Comparison of ENCODE assay signal across 1 cellular context in genomic region chr20:36605309-36606170, GRCh38.
A peak's percentile ranks its signal among the peaks of the same experiment; 100 is the strongest.
TF ChIP-seq lines count a peak whose summit lies in the region.

Gene RAB5IF, plus strand, starts transcription at chr20:36605779. Its CDS starts 173 bp downstream, at chr20:36605952.

TF ChIP-seq in HepG2, 621 proteins besides CTCF, POLR2A, EP300 and RAD21 (continued from another document and continues in another):
- TF ChIP-seq FOXA1 (IDR thresholded peaks at IDR 0.05) (no peak), FOXA1 (CRISPR knock-in tag; IDR thresholded peaks at IDR 0.05) (peak; percentile 81), SNRNP70 (IDR thresholded peaks at IDR 0.05; ENCODE audit: low read depth, low read length) (no peak), PCBP1 (IDR thresholded peaks at IDR 0.05; ENCODE audit: borderline replicate concordance, low read depth, low read length) (0 out of 2 replicates have a peak, but pooled peaks have one; percentile 51), ZNF30 (CRISPR knock-in tag; IDR thresholded peaks at IDR 0.05) (no peak), ERF (CRISPR knock-in tag; IDR thresholded peaks at IDR 0.05) (peak; percentile 99), ZNF891 (CRISPR knock-in tag; IDR thresholded peaks at IDR 0.05) (peak; percentile 92), ZBTB43 (CRISPR knock-in tag; conservative IDR thresholded peaks at IDR 0.05) (peak; percentile 84), ZFP1 (CRISPR knock-in tag; IDR thresholded peaks at IDR 0.05) (peak; percentile 93), DZIP1 (CRISPR knock-in tag; IDR thresholded peaks at IDR 0.05) (peak; percentile 71), TFDP2 (CRISPR knock-in tag; IDR thresholded peaks at IDR 0.05) (peak; percentile 98), GPN1 (CRISPR knock-in tag; IDR thresholded peaks at IDR 0.05; ENCODE audit: borderline replicate concordance) (no peak), MXD4 (CRISPR knock-in tag; IDR thresholded peaks at IDR 0.05) (peak; percentile 98), MEIS1 (CRISPR knock-in tag; IDR thresholded peaks at IDR 0.05; ENCODE audit: borderline replicate concordance) (peak; percentile 98), ZNF605 (CRISPR knock-in tag; IDR thresholded peaks at IDR 0.05) (peak; percentile 96), FOSL2 (CRISPR knock-in tag; IDR thresholded peaks at IDR 0.05) (peak; percentile 86), RELA (CRISPR knock-in tag; IDR thresholded peaks at IDR 0.05) (peak; percentile 96), RXRB (CRISPR knock-in tag; IDR thresholded peaks at IDR 0.05; ENCODE audit: borderline replicate concordance) (peak; percentile 95), NFE2L1 (CRISPR knock-in tag; IDR thresholded peaks at IDR 0.05; ENCODE audit: borderline replicate concordance) (no peak), MAFF (IDR thresholded peaks at IDR 0.05; ENCODE audit: low read depth, low read length) (peak; percentile 48; the same call in 1 of the 2 replicates), ZNF761 (CRISPR knock-in tag; conservative IDR thresholded peaks at IDR 0.05) (peak; percentile 60; the same call in 1 of the 2 replicates), ZNF614 (CRISPR knock-in tag; IDR thresholded peaks at IDR 0.05; ENCODE audit: borderline replicate concordance) (peak; percentile 90), RFX5 (IDR thresholded peaks at IDR 0.05; ENCODE audit: low read depth, low read length) (peak; percentile 92), PRDM10 (CRISPR knock-in tag; IDR thresholded peaks at IDR 0.05; ENCODE audit: low read depth) (peak; percentile 91), ZNF253 (CRISPR knock-in tag; IDR thresholded peaks at IDR 0.05; ENCODE audit: borderline replicate concordance) (peak; percentile 73; the same call in 1 of the 2 replicates), ZNF589 (CRISPR knock-in tag; conservative IDR thresholded peaks at IDR 0.05) (peak; percentile 20; the same call in 1 of the 2 replicates), TCF7L2 (IDR thresholded peaks at IDR 0.05; ENCODE audit: low read depth, low read length) (no peak), ZNF180 (CRISPR knock-in tag; IDR thresholded peaks at IDR 0.05; ENCODE audit: borderline replicate concordance, low read depth) (peak; percentile 43), ZNF546 (CRISPR knock-in tag; conservative IDR thresholded peaks at IDR 0.05) (peak; percentile 91; the same call in 1 of the 2 replicates), ZFP82 (CRISPR knock-in tag; IDR thresholded peaks at IDR 0.05; ENCODE audit: borderline replicate concordance) (peak; percentile 99), HOXA7 (CRISPR knock-in tag; IDR thresholded peaks at IDR 0.05) (no peak), THAP11 (CRISPR knock-in tag; IDR thresholded peaks at IDR 0.05) (peak; percentile 98), ZNF629 (CRISPR knock-in tag; conservative IDR thresholded peaks at IDR 0.05) (peak; percentile 82), MXI1 (IDR thresholded peaks at IDR 0.05; ENCODE audit: borderline replicate concordance, low read depth, low read length) (peak; percentile 92; the same call in 2 of the 3 replicates), ZNF414 (CRISPR knock-in tag; IDR thresholded peaks at IDR 0.05) (peak; percentile 98), ZNF431 (CRISPR knock-in tag; IDR thresholded peaks at IDR 0.05; ENCODE audit: borderline replicate concordance, low read depth) (peak; percentile 96), ZMYM3 (CRISPR knock-in tag; IDR thresholded peaks at IDR 0.05) (peak; percentile 96)
- TF ChIP-seq, protein P1, sequence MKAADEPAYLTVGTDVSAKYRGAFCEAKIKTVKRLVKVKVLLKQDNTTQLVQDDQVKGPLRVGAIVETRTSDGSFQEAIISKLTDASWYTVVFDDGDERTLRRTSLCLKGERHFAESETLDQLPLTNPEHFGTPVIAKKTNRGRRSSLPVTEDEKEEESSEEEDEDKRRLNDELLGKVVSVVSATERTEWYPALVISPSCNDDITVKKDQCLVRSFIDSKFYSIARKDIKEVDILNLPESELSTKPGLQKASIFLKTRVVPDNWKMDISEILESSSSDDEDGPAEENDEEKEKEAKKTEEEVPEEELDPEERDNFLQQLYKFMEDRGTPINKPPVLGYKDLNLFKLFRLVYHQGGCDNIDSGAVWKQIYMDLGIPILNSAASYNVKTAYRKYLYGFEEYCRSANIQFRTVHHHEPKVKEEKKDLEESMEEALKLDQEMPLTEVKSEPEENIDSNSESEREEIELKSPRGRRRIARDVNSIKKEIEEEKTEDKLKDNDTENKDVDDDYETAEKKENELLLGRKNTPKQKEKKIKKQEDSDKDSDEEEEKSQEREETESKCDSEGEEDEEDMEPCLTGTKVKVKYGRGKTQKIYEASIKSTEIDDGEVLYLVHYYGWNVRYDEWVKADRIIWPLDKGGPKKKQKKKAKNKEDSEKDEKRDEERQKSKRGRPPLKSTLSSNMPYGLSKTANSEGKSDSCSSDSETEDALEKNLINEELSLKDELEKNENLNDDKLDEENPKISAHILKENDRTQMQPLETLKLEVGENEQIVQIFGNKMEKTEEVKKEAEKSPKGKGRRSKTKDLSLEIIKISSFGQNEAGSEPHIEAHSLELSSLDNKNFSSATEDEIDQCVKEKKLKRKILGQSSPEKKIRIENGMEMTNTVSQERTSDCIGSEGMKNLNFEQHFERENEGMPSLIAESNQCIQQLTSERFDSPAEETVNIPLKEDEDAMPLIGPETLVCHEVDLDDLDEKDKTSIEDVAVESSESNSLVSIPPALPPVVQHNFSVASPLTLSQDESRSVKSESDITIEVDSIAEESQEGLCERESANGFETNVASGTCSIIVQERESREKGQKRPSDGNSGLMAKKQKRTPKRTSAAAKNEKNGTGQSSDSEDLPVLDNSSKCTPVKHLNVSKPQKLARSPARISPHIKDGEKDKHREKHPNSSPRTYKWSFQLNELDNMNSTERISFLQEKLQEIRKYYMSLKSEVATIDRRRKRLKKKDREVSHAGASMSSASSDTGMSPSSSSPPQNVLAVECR (CRISPR knock-in tag; IDR thresholded peaks at IDR 0.05; ENCODE audit: borderline replicate concordance): peak; percentile 96
- TF ChIP-seq, protein P2, sequence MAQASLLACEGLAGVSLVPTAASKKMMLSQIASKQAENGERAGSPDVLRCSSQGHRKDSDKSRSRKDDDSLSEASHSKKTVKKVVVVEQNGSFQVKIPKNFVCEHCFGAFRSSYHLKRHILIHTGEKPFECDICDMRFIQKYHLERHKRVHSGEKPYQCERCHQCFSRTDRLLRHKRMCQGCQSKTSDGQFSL (CRISPR knock-in tag; IDR thresholded peaks at IDR 0.05): peak; percentile 36
- TF ChIP-seq, protein P3, sequence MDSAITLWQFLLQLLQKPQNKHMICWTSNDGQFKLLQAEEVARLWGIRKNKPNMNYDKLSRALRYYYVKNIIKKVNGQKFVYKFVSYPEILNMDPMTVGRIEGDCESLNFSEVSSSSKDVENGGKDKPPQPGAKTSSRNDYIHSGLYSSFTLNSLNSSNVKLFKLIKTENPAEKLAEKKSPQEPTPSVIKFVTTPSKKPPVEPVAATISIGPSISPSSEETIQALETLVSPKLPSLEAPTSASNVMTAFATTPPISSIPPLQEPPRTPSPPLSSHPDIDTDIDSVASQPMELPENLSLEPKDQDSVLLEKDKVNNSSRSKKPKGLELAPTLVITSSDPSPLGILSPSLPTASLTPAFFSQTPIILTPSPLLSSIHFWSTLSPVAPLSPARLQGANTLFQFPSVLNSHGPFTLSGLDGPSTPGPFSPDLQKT (CRISPR knock-in tag; IDR thresholded peaks at IDR 0.05; ENCODE audit: borderline replicate concordance): no peak; the same call in 1 of the 2 replicates
